In genomic region chr1:34948739-34949138, GRCh38 we compare ENCODE assay signal across 3 cellular contexts. TPM values are rescaled to one million over a fixed set of nuclear protein-coding genes. Genes with fewer than 3 reads are reported as not detected.
"Had no signal": no experiment of that assay in that cellular context is flagged by ENCODE, and none has a peak within 500 bp of the region (broad histone marks: within the 10 kb centered on the region; RNA-seq: fewer than 3 reads in every experiment).

No MANE protein-coding gene starts in this region.

RNA-seq across cellular contexts. Expression of gene DLGAP3, which starts 19.3 kb away (rescaled TPM):
- total RNA-seq: PC-3, PC-9, SJSA1 had no signal
